ENCODE assay signal across 9 cellular contexts in genomic region chr1:115338457-115338820, GRCh38. TPM values are rescaled to one million over a fixed set of nuclear protein-coding genes. Genes with fewer than 3 reads are reported as not detected.
DNase-seq lines count a peak whose midpoint lies in the region; ATAC-seq and TF ChIP-seq lines count a peak whose summit lies in the region.
"Had no signal": no experiment of that assay in that cellular context is flagged by ENCODE, and none has a peak within 500 bp of the region (broad histone marks: within the 10 kb centered on the region; RNA-seq: fewer than 3 reads in every experiment).

No MANE protein-coding gene starts in this region.

- H3K27me3 Mint-ChIP-seq in chondrocyte (ENCODE audit: low read depth): no peaks in the 10 kb centered on the region
- H3K27me3 Mint-ChIP-seq in stimulated activated naive CD8-positive, alpha-beta T cell treated with anti-CD3 and anti-CD28 coated beads, Interleukin-15, amount 100 ng/mL, for 72 hours: peaks cover 84% of the 10 kb centered on the region

- peak overlapping the region; percentile 89 for H3K27ac Mint-ChIP-seq in chondrocyte (ENCODE audit: unreplicated experiment)
- no peak overlapping the region for H3K27ac Mint-ChIP-seq in stimulated activated naive CD8-positive, alpha-beta T cell treated with anti-CD3 and anti-CD28 coated beads, Interleukin-15, amount 100 ng/mL, for 72 hours

- TF ChIP-seq CTCF in chondrocyte (IDR thresholded peaks at IDR 0.05): no peak
- no peak for TF ChIP-seq CTCF in sigmoid colon (IDR thresholded peaks at IDR 0.05)

- peaks cover 75% of the 10 kb centered on the region for H3K4me1 Mint-ChIP-seq in chondrocyte (ENCODE audit: low read depth)
- no peaks in the 10 kb centered on the region for H3K4me1 Mint-ChIP-seq in stimulated activated naive CD8-positive, alpha-beta T cell treated with anti-CD3 and anti-CD28 coated beads, Interleukin-15, amount 100 ng/mL, for 72 hours

- H3K9me3 ChIP-seq in iPS-18c (ENCODE audit: control insufficient read depth, insufficient read depth, low read length) (no peaks in the 10 kb centered on the region), sigmoid colon (no peaks in the 10 kb centered on the region)

- DNase-seq in H7 (peak; percentile 90), chondrocyte (ENCODE audit: low spot score) (no peak), sigmoid colon (no peak), occipital lobe (lab: John Stamatoyannopoulos, UW) (no peak), HUDEP-2 (lab: John Stamatoyannopoulos, UW; ENCODE audit: unreplicated experiment in 76 of 76) (no peak)
- no peak for DNase-seq in stimulated activated naive CD8-positive, alpha-beta T cell treated with anti-CD3 and anti-CD28 coated beads, Interleukin-15, amount 100 ng/mL, for 72 hours

- no peaks in the 10 kb centered on the region for H3K36me3 ChIP-seq in H7 (replicated peaks; ENCODE audit: control insufficient read depth, insufficient read depth, low read length)
- no peaks in the 10 kb centered on the region for H3K36me3 ChIP-seq in sigmoid colon

- no peak for ATAC-seq in GM19324 (IDR thresholded peaks at IDR 0.05; ENCODE audit: low FRiP score, unreplicated experiment)
- no peak for ATAC-seq in stimulated activated naive CD8-positive, alpha-beta T cell treated with anti-CD3 and anti-CD28 coated beads, Interleukin-15, amount 100 ng/mL, for 72 hours
- ATAC-seq: activated CD4-positive, CD25-positive, alpha-beta regulatory T cell treated with anti-CD3 and anti-CD28 coated beads, Interleukin-2, amount 50 U/mL, for 24 hours had no signal

- no peaks in the 10 kb centered on the region for H3K9me3 Mint-ChIP-seq in chondrocyte (ENCODE audit: low read depth)
- H3K9me3 Mint-ChIP-seq in stimulated activated naive CD8-positive, alpha-beta T cell treated with anti-CD3 and anti-CD28 coated beads, Interleukin-15, amount 100 ng/mL, for 72 hours: no peaks in the 10 kb centered on the region

- no peak for TF ChIP-seq EP300 in sigmoid colon (IDR thresholded peaks at IDR 0.05)

- peak overlapping the region; percentile 96 for H3K4me3 Mint-ChIP-seq in chondrocyte (ENCODE audit: unreplicated experiment)
- no peak overlapping the region for H3K4me3 Mint-ChIP-seq in stimulated activated naive CD8-positive, alpha-beta T cell treated with anti-CD3 and anti-CD28 coated beads, Interleukin-15, amount 100 ng/mL, for 72 hours

- 21 to 33% methylated on average over 25 of the region's 25 CpGs for WGBS in sigmoid colon, 2 donors

- intact Hi-C loops in sigmoid colon (cut with DNase I): no loop called here

- no peaks in the 10 kb centered on the region for H3K36me3 Mint-ChIP-seq in chondrocyte (ENCODE audit: low read depth)

- H3K27me3 ChIP-seq in H7 (ENCODE audit: control insufficient read depth, insufficient read depth, low read length) (peaks cover 59% of the 10 kb centered on the region), sigmoid colon (peaks cover 0 to 10% (median 10%) of the 10 kb centered on the region in 3 donors)

- H3K27ac ChIP-seq in sigmoid colon: peak overlapping the region; percentile 65 to 79 (median 69)

- peaks cover 0 to 27% (median 23%) of the 10 kb centered on the region in 4 donors for H3K4me1 ChIP-seq in sigmoid colon

- TF ChIP-seq POLR2A in sigmoid colon (IDR thresholded peaks at IDR 0.05): no peak

- H3K4me3 ChIP-seq in H7 (ENCODE audit: insufficient read depth, low read depth, low read length): peak overlapping the region; percentile 64
- H3K4me3 ChIP-seq in iPS-18c (ENCODE audit: insufficient read depth, low read depth, low read length): peak overlapping the region; percentile 80; the same call in 1 of the 2 replicates
- peak overlapping the region; percentile 42 to 60 (median 54) for H3K4me3 ChIP-seq in sigmoid colon

RNA-seq across cellular contexts. Expression of gene NGF, which starts 0.4 kb away (rescaled TPM):
- 0.14 TPM in 1 of 2 replicates, not detected in the other for total RNA-seq in H7 (2014; rRNA removed; shearing (Covaris generic))
- total RNA-seq in chondrocyte (33.9 to 41.7 TPM (median 41.4 TPM) in 3 replicates), sigmoid colon (1 to 10 TPM in 3 of 4 donors, under 1 TPM in 1; 0.83 to 5.6 (median 4.7) TPM), occipital lobe (0.78 TPM)
- 1 to 10 TPM in 1 of 3 donors, not detected in 2; 1.3 TPM for polyA plus RNA-seq in sigmoid colon
